In the genomic region with DNA sequence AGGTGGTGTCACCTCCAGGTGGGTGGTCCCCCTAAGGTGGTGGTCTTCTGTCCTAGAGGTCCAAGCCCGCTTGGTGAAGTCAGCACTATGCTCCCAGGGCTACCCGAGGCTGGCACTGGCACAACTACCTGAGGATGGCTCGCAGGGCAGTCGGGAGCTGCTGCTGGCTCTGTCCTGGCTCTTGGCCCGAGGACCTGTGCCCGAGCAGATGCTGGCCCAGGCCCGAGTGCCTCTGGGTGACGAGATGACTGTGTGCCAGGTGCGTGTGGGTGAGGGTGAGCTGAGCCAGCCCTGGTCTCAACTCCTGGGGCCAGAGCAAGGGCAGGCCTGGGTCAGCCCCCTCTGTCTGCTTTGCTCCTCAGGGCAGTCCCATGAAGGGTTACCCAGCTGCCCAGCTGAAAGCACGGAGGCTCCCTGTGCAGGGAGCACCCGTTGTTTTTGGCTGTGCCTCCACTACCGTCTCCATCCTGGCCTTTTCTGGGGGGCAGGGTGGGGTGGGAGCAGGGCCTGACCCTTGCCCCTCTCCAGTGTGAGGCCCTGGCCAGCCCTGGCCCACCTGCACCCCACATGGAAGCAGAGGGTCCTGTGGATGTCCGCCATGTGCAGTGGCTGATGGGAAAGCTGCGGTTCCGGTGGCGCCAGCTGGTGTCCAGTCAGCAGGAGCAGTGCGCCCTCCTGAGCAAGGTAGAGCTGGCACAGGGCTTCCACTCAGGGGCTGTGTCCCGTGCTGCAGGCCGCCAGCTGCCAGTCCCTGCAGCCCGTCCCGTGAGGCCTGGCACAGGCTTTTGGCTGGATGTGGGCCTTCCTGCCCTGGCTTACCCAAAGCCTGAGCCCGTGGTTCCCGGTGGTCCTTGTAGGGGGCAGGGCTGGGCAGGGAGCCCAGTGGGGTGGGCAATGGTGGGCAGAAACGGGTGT, we compare ENCODE assay signal across 8 cellular contexts. TPM values are rescaled to one million over a fixed set of nuclear protein-coding genes. Genes with fewer than 3 reads are reported as not detected.
DNase-seq lines count a peak whose midpoint lies in the region; ATAC-seq, FAIRE-seq and TF ChIP-seq lines count a peak whose summit lies in the region.

No MANE protein-coding gene starts in this region.

- H3K36me3 Mint-ChIP-seq in CD14-positive monocyte, result peaks cover 5 to 14% of the 10 kb centered on the region in 2 donors
- no peaks in the 10 kb centered on the region for H3K36me3 Mint-ChIP-seq in chondrocyte (ENCODE audit: low read depth)
- H3K36me3 Mint-ChIP-seq in nephron (ENCODE audit: low read depth), result no peaks in the 10 kb centered on the region

- ATAC-seq in GM18498 (IDR thresholded peaks at IDR 0.05; ENCODE audit: unreplicated experiment), result no peak

- H3K9me3 Mint-ChIP-seq in CD14-positive monocyte, result peaks cover 0 to 3% (median 0%) of the 10 kb centered on the region in 7 donors
- H3K9me3 Mint-ChIP-seq in chondrocyte (ENCODE audit: low read depth), result no peaks in the 10 kb centered on the region
- H3K9me3 Mint-ChIP-seq in nephron, result no peaks in the 10 kb centered on the region

- TF ChIP-seq CTCF in CD14-positive monocyte (IDR thresholded peaks at IDR 0.05) (no peak), LNCaP clone FGC (IDR thresholded peaks at IDR 0.05; ENCODE audit: control insufficient read depth, extremely low read depth, insufficient read depth) (no peak), chondrocyte (IDR thresholded peaks at IDR 0.05) (no peak), nephron (IDR thresholded peaks at IDR 0.05; ENCODE audit: unreplicated experiment in 3 of 3) (no peak)

- no peak for FAIRE-seq in RCC 7860 (lab: Jason Lieb, UNC)

- H3K4me1 Mint-ChIP-seq in CD14-positive monocyte, result peaks cover 21% of the 10 kb centered on the region
- H3K4me1 Mint-ChIP-seq in chondrocyte (ENCODE audit: low read depth), result peaks cover 15% of the 10 kb centered on the region
- peaks cover 6% of the 10 kb centered on the region for H3K4me1 Mint-ChIP-seq in nephron

- peak overlapping the region; percentile 79 to 81 for H3K4me3 Mint-ChIP-seq in CD14-positive monocyte
- peak overlapping the region; percentile 72 for H3K4me3 Mint-ChIP-seq in chondrocyte (ENCODE audit: unreplicated experiment)
- H3K4me3 Mint-ChIP-seq in nephron, result peak overlapping the region; percentile 86 to 93 (median 87)

- H3K27me3 Mint-ChIP-seq in CD14-positive monocyte (ENCODE audit: low read depth in 3 of 3), result peaks cover 1 to 7% (median 5%) of the 10 kb centered on the region in 3 donors
- no peaks in the 10 kb centered on the region for H3K27me3 Mint-ChIP-seq in chondrocyte (ENCODE audit: low read depth)
- peaks cover 18% of the 10 kb centered on the region for H3K27me3 Mint-ChIP-seq in nephron (ENCODE audit: low read depth)

- DNase-seq in CD14-positive monocyte (ENCODE audit: low spot score), result no peak
- peak; percentile 71 for DNase-seq in LNCaP clone FGC (ENCODE audit: low read depth)
- no peak for DNase-seq in chondrocyte (ENCODE audit: low spot score)
- no peak for DNase-seq in NCI-H748 (lab: John Stamatoyannopoulos, UW; ENCODE audit: unreplicated experiment)
- DNase-seq in NCI-H187 treated with DMSO at 0.1 percent for 48 hours (lab: John Stamatoyannopoulos, UW), result no peak
- no peak for DNase-seq in RCC 7860 (ENCODE audit: low spot score)

- H3K27ac Mint-ChIP-seq in CD14-positive monocyte (peak overlapping the region in 6 of 7 donors; percentile 79 to 93 (median 89)), chondrocyte (ENCODE audit: unreplicated experiment) (peak overlapping the region; percentile 78), nephron (peak overlapping the region in 1 of 3 experiments; percentile 74)

- H3K4me3 ChIP-seq in LNCaP clone FGC (ENCODE audit: low read depth, low read length), result peak overlapping the region; percentile 70

- intact Hi-C loops in CD14-positive monocyte (cut with micrococcal nuclease), result loop anchor here (5.0 kb wide), 3 partner anchors 45 to 740 kb away; a partner anchor contains a TSS

RNA-seq across cellular contexts. Expression of a gene that starts 1.3 kb away (rescaled TPM):
- polyA plus RNA-seq in CD14-positive monocyte, result 1 to 10 TPM; 7.8 to 9.0 TPM
- 12.9 to 15.5 TPM (median 14.3 TPM) in 3 replicates for total RNA-seq in chondrocyte

RNA-seq across cellular contexts. Expression of a gene that starts 5.6 kb away (rescaled TPM):
- polyA plus RNA-seq in CD14-positive monocyte, result 1,000 to 10,000 TPM; 1,032 to 2,084 TPM
- 38.7 to 181 TPM (median 174 TPM) in 3 replicates for total RNA-seq in chondrocyte

RNA-seq across cellular contexts. Expression of a gene that starts 17.7 kb away (rescaled TPM):
- polyA plus RNA-seq in CD14-positive monocyte, result 1 to 10 TPM; 2.1 to 3.3 TPM
- total RNA-seq in chondrocyte, result 166 to 264 TPM (median 247 TPM) in 3 replicates

RNA-seq across cellular contexts. Expression of a gene that starts 34.1 kb away (rescaled TPM):
- polyA plus RNA-seq in CD14-positive monocyte, result under 1 TPM in 1 of 2 donors, not detected in 1; 0.11 TPM
- 4.4 to 8.9 TPM (median 6.0 TPM) in 3 replicates for total RNA-seq in chondrocyte
